28 cellular contexts compared by ENCODE assay signal in the genomic region with DNA sequence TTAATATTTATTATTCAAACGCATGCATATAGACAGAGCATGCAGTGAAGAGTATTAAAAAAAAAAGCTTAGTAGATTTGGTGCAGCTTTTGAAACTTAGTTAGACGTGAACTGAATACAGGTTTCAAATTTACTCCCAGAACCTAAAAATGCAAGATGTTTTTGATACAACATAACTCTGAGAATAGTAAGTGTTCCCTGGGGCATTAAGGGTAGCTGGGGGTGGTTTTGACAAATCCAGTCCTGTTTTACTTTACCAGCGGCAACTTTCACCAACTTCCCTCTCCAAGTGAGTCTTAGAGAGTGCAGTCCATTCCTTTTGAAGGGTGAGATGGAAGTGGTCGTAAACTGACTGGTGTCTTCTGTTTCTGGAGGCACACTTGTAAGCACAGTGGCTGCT.
"Had no signal": no experiment of that assay in that cellular context is flagged by ENCODE, and none has a peak within 500 bp of the region (broad histone marks: within the 10 kb centered on the region; RNA-seq: fewer than 3 reads in every experiment).

No MANE protein-coding gene starts in this region.

- H3K4me1 Mint-ChIP-seq: activated CD4-positive, alpha-beta memory T cell treated with anti-CD3 and anti-CD28 coated beads, Interleukin-2, amount 10 ng/mL, durations not matched to agents 7 days and 5 days; activated CD4-positive, alpha-beta T cell treated with anti-CD3 and anti-CD28 coated beads, Interleukin-2, amount 10 ng/mL, durations not matched to agents 7 days and 5 days; activated naive CD4-positive, alpha-beta T cell treated with anti-CD3 and anti-CD28 coated beads, Interleukin-2, amount 50 U/mL, for 24 hours; immature natural killer cell; naive thymus-derived CD4-positive, alpha-beta T cell; neural crest cell had no signal

- H3K4me3 ChIP-seq: pancreas, prostate gland, skin epidermis, testis, transverse colon had no signal

- ATAC-seq: activated T-cell treated with anti-CD3 and anti-CD28 coated beads, Interleukin-2, amount 50 U/mL, for 4 hours; left colon; naive thymus-derived CD4-positive, alpha-beta T cell; pancreas; sciatic nerve had no signal

- H3K36me3 ChIP-seq: prostate gland had no signal

- H3K27ac Mint-ChIP-seq: activated CD4-positive, alpha-beta memory T cell treated with anti-CD3 and anti-CD28 coated beads, Interleukin-2, amount 10 ng/mL, durations not matched to agents 7 days and 5 days; activated CD4-positive, alpha-beta T cell treated with anti-CD3 and anti-CD28 coated beads, Interleukin-2, amount 10 ng/mL, durations not matched to agents 7 days and 5 days; activated naive CD4-positive, alpha-beta T cell treated with anti-CD3 and anti-CD28 coated beads, Interleukin-2, amount 50 U/mL, for 24 hours; activated T-helper 2 cell treated with anti-CD3 and anti-CD28 coated beads, Interferon-gamma antibody, Interleukin-2, Interleukin-4, amounts not matched to agents 10 μg/mL and 5 μg/mL and 100 μg/mL, durations not matched to agents 14 hours and 24 hours and 36 hours; naive thymus-derived CD4-positive, alpha-beta T cell had no signal

- H3K9me3 ChIP-seq: pancreas, prostate gland, testis, transverse colon had no signal

- H3K9me3 Mint-ChIP-seq: activated CD4-positive, alpha-beta memory T cell treated with anti-CD3 and anti-CD28 coated beads, Interleukin-2, amount 10 ng/mL, durations not matched to agents 7 days and 5 days; activated CD4-positive, alpha-beta T cell treated with anti-CD3 and anti-CD28 coated beads, Interleukin-2, amount 10 ng/mL, durations not matched to agents 7 days and 5 days; activated naive CD4-positive, alpha-beta T cell treated with anti-CD3 and anti-CD28 coated beads, Interleukin-2, amount 50 U/mL, for 24 hours; activated T-cell treated with anti-CD3 and anti-CD28 coated beads, Interleukin-2, amount 50 U/mL, for 4 hours; activated T-helper 2 cell treated with anti-CD3 and anti-CD28 coated beads, Interferon-gamma antibody, Interleukin-2, Interleukin-4, amounts not matched to agents 10 μg/mL and 5 μg/mL and 100 μg/mL, durations not matched to agents 14 hours and 24 hours and 36 hours; immature natural killer cell; naive thymus-derived CD4-positive, alpha-beta T cell; neural crest cell had no signal

- H3K4me3 Mint-ChIP-seq: activated CD4-positive, alpha-beta memory T cell treated with anti-CD3 and anti-CD28 coated beads, Interleukin-2, amount 10 ng/mL, durations not matched to agents 7 days and 5 days; activated CD4-positive, alpha-beta T cell treated with anti-CD3 and anti-CD28 coated beads, Interleukin-2, amount 10 ng/mL, durations not matched to agents 7 days and 5 days; activated naive CD4-positive, alpha-beta T cell treated with anti-CD3 and anti-CD28 coated beads, Interleukin-2, amount 50 U/mL, for 24 hours; activated T-cell treated with anti-CD3 and anti-CD28 coated beads, Interleukin-2, amount 50 U/mL, for 4 hours; immature natural killer cell; naive thymus-derived CD4-positive, alpha-beta T cell; neural crest cell had no signal

- H3K27me3 Mint-ChIP-seq: activated CD4-positive, alpha-beta memory T cell treated with anti-CD3 and anti-CD28 coated beads, Interleukin-2, amount 10 ng/mL, durations not matched to agents 7 days and 5 days; activated CD4-positive, alpha-beta T cell treated with anti-CD3 and anti-CD28 coated beads, Interleukin-2, amount 10 ng/mL, durations not matched to agents 7 days and 5 days; activated naive CD4-positive, alpha-beta T cell treated with anti-CD3 and anti-CD28 coated beads, Interleukin-2, amount 50 U/mL, for 24 hours; naive thymus-derived CD4-positive, alpha-beta T cell had no signal

- H3K27me3 ChIP-seq: pancreas, testis, transverse colon had no signal

- H3K4me1 ChIP-seq: pancreas, prostate gland, testis, transverse colon had no signal

- H3K27ac ChIP-seq: pancreas, prostate gland, skin epidermis, testis, transverse colon had no signal

- DNase-seq: activated CD4-positive, alpha-beta memory T cell treated with anti-CD3 and anti-CD28 coated beads, Interleukin-2, amount 10 ng/mL, durations not matched to agents 7 days and 5 days; activated CD4-positive, alpha-beta T cell treated with anti-CD3 and anti-CD28 coated beads, Interleukin-2, amount 10 ng/mL, durations not matched to agents 7 days and 5 days; activated CD8-positive, alpha-beta memory T cell treated with anti-CD3 and anti-CD28 coated beads, Interleukin-2, amount 50 U/mL, for 48 hours; activated T-cell treated with anti-CD3 and anti-CD28 coated beads, Interleukin-2, amount 50 U/mL, for 4 hours; anterior cingulate cortex; dermis blood vessel endothelial cell; effector CD4-positive, alpha-beta T cell; head of caudate nucleus; hypothalamus; immature natural killer cell; kidney; left colon; mammary epithelial cell; midbrain; naive thymus-derived CD4-positive, alpha-beta T cell; nucleus accumbens; pancreas; retina; stimulated activated CD4-positive, alpha-beta T cell treated with anti-CD3 and anti-CD28 coated beads, Interleukin-12 subunit alpha, Interleukin-12 subunit beta, amount 100 ng/mL, for 4 hours; stimulated activated CD4-positive, alpha-beta T cell treated with anti-CD3 and anti-CD28 coated beads, Interleukin-4, amount 100 ng/mL, for 1 hour; testis; transverse colon had no signal
